In the genomic region with DNA sequence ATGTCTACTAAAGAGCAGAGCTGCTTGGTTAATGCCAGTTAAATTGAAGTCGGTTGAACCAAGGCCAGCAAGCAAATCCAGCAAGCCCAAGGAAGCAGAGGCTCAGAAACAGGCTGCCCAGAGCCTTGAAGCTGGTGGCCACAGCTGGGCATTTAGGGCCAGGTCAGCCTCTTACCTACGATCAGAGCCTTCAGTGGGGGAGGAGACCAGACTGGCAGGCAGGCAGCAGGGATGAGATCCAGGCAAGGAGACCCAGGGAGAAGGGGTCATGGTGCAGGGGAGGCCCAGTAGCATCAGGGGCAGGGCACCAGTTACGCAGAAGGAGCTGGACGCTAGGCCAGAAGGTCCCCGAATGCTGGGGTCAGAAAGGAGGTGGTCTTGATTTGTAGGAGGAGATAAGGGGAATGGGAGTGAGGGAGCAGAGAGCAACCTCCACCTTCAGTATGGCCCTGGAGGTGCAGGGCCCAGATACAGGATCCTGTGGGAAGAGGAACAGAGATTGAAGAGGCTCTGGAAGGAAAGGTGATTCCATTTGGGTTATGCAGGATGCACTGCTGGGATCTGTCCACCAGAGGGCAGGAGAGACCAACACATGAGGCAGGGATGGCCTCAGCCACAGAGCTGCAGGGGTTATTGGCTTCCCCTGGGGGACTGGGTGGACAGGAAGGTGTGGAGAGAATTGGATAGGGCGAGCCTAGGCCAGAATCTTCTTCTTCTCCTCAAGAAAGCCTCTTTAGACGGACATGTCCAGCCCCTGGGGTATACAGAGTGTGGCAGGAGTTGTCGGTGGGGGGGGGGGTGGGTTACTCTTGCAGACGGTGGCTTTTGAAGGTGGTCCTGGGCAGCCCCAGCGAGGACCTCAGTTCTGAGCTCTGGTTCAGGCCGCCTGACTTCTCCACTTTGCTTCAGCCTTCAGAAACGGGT, we compare ENCODE assay signal across 8 cellular contexts.
DNase-seq lines count a peak whose midpoint lies in the region; ATAC-seq and TF ChIP-seq lines count a peak whose summit lies in the region.

No MANE protein-coding gene starts in this region.

- ATAC-seq in HCT116: peak; percentile 79
- peak; percentile 71 for ATAC-seq in lung (ENCODE audit: insufficient read depth, low FRiP score)
- no peak for ATAC-seq in GM21447 (IDR thresholded peaks at IDR 0.05; ENCODE audit: unreplicated experiment)

- H3K4me2 ChIP-seq in HCT116 (ENCODE audit: low read length): no peak overlapping the region

- RAD21 ChIA-PET in HCT116 (lab: Charles Lee; ENCODE audit: low non-redundant PET in 1 of 2, low total read pairs in 2 of 2, uncharacterized antibody in 2 of 2, unreplicated experiment in 2 of 2): interaction anchor here (0.6 to 1.0 kb wide), 4 partner anchors 65 to 892 kb away, joined by 3 to 4 read pairs (median 4); no protein-coding TSS in a partner anchor

- intact Hi-C loops in HCT116 (cut with micrococcal nuclease): loop anchor here (1.0 to 2.0 kb wide), 3 partner anchors 256 to 891 kb away; no protein-coding TSS in a partner anchor

- POLR2A ChIA-PET in HCT116 (lab: Charles Lee): no interaction called here

- DNase-seq in DMS 273 treated with DMSO at 0.1 percent for 48 hours (lab: John Stamatoyannopoulos, UW): peak; percentile 43
- peak; percentile 23 for DNase-seq in HCT116 (ENCODE audit: low read depth, low spot score)
- DNase-seq in NCI-H345 (lab: John Stamatoyannopoulos, UW): peak; percentile 39
- DNase-seq in activated CD4-positive, alpha-beta T cell treated with anti-CD3 and anti-CD28 coated beads, Interleukin-2, amount 50 U/mL, for 24 hours (ENCODE audit: low read depth in 1 of 2, low spot score in 1 of 2): peak; percentile 37 to 41
- peak; percentile 21 to 57 for DNase-seq in dermis microvascular lymphatic vessel endothelial cell (ENCODE audit: low read depth in 2 of 2)
- DNase-seq in lung (ENCODE audit: low spot score): peak; percentile 50
- DNase-seq in stimulated activated CD8-positive, alpha-beta memory T cell treated with anti-CD3 and anti-CD28 coated beads, Interleukin-2, amount 100 ng/mL, for 1 hour (ENCODE audit: low read depth in 2 of 2): peak; percentile 23 to 28

- CTCF ChIA-PET in HCT116 (lab: Charles Lee): interaction anchor here (0.6 to 3.9 kb wide), 9 partner anchors 10 to 892 kb away, joined by 3 to 21 read pairs (median 3); no protein-coding TSS in a partner anchor

- BruUV-seq in HCT116 (replicated peaks; lab: Mats Ljungman, UMichigan): no TSS peak

- TF ChIP-seq POLR2A in HCT116 (IDR thresholded peaks at IDR 0.05; ENCODE audit: borderline replicate concordance, extremely low read depth, insufficient read depth, insufficient read length): no peak

- TF ChIP-seq CTCF in HCT116 (IDR thresholded peaks at IDR 0.05 in 2 of 3, conservative IDR thresholded peaks at IDR 0.05 in 1 of 3; ENCODE audit: borderline replicate concordance in 1 of 3, insufficient read depth in 1 of 3, low read depth in 2 of 3, low read length in 2 of 3): peak; percentile 78 to 98 (median 93); a peak in 5 of 6 replicates
- TF ChIP-seq CTCF in lung (IDR thresholded peaks at IDR 0.05; ENCODE audit: control extremely low read depth, extremely low read depth): peak; percentile 91

- H3K36me3 ChIP-seq in HCT116 (ENCODE audit: control insufficient read depth in 1 of 2, insufficient read depth in 2 of 2, low read length in 2 of 2) (no peaks in the 10 kb centered on the region), lung (ENCODE audit: control insufficient read depth in 2 of 2, insufficient read depth in 2 of 2, low read length in 2 of 2) (no peaks in the 10 kb centered on the region)

- H4K20me1 ChIP-seq in HCT116 (ENCODE audit: insufficient read depth): no peaks in the 10 kb centered on the region

- H3K9me3 ChIP-seq in HCT116 (ENCODE audit: control insufficient read depth in 1 of 2, insufficient read depth in 1 of 2, low read depth in 1 of 2, low read length in 2 of 2): no peaks in the 10 kb centered on the region
- peaks cover 0 to 2% of the 10 kb centered on the region in 2 donors for H3K9me3 ChIP-seq in lung (ENCODE audit: control insufficient read depth in 2 of 2, insufficient read depth in 1 of 2, low read length in 1 of 2)

- peaks cover 0 to 8% of the 10 kb centered on the region in 2 experiments; a peak in 3 of 4 replicates for H3K4me1 ChIP-seq in HCT116 (ENCODE audit: control insufficient read depth in 1 of 2, insufficient read depth in 2 of 2, low read length in 2 of 2)
- H3K4me1 ChIP-seq in lung (ENCODE audit: control insufficient read depth in 2 of 2, insufficient read depth in 2 of 2, low read length in 2 of 2): peaks cover 0 to 4% of the 10 kb centered on the region in 2 donors

- peak; percentile 94 for TF ChIP-seq RAD21 in HCT116 (IDR thresholded peaks at IDR 0.05; ENCODE audit: low read depth)

- H3K79me2 ChIP-seq in HCT116 (ENCODE audit: insufficient read depth, low read length): no peaks in the 10 kb centered on the region

- no peak overlapping the region for H3K4me3 ChIP-seq in HCT116 (replicated peaks in 1 of 2; ENCODE audit: low read depth in 1 of 2, low read length in 2 of 2)
- no peak overlapping the region for H3K4me3 ChIP-seq in lung

- H3K9ac ChIP-seq in HCT116 (ENCODE audit: low read length): no peak overlapping the region

- H3K27ac ChIP-seq in HCT116 (ENCODE audit: low read depth, low read length): no peak overlapping the region
- no peak overlapping the region for H3K27ac ChIP-seq in lung (ENCODE audit: low read depth in 1 of 2, low read length in 1 of 2)

- no peaks in the 10 kb centered on the region for H3K9me2 ChIP-seq in HCT116 (ENCODE audit: insufficient read depth)

- WGBS in lung, 2 donors: 56 to 69% methylated on average over 12 of the region's 12 CpGs

- no peak overlapping the region for H2AFZ ChIP-seq in HCT116 (ENCODE audit: low read depth, low read length, poor library complexity, severe bottlenecking)

- peaks cover 34% of the 10 kb centered on the region for H3K27me3 ChIP-seq in HCT116 (ENCODE audit: insufficient read depth, low read length)
- no peaks in the 10 kb centered on the region for H3K27me3 ChIP-seq in lung (ENCODE audit: control insufficient read depth, insufficient read depth)

TF ChIP-seq in HCT116, 20 proteins besides CTCF, POLR2A, EP300 and RAD21:
- TF ChIP-seq CBX3 (IDR thresholded peaks at IDR 0.05; ENCODE audit: low read depth) (no peak), CEBPB (IDR thresholded peaks at IDR 0.05; ENCODE audit: low read depth) (no peak), SRF (IDR thresholded peaks at IDR 0.05; ENCODE audit: low read depth) (no peak), SP1 (IDR thresholded peaks at IDR 0.05; ENCODE audit: low read depth) (no peak), EGR1 (IDR thresholded peaks at IDR 0.05; ENCODE audit: low read depth) (no peak), POLR2AphosphoS5 (IDR thresholded peaks at IDR 0.05; ENCODE audit: low read depth, low read length) (no peak), SIN3A (IDR thresholded peaks at IDR 0.05; ENCODE audit: low read depth) (no peak), EZH2 (IDR thresholded peaks at IDR 0.05) (no peak), TCF7L2 (IDR thresholded peaks at IDR 0.05; ENCODE audit: borderline replicate concordance, extremely low read depth, insufficient read depth, insufficient read length) (no peak), EZH2phosphoT487 (IDR thresholded peaks at IDR 0.05; ENCODE audit: borderline replicate concordance) (no peak), ZFX (IDR thresholded peaks at IDR 0.05) (no peak), ZNF274 (IDR thresholded peaks at IDR 0.05; ENCODE audit: low read depth, low read length) (no peak), ELF1 (IDR thresholded peaks at IDR 0.05; ENCODE audit: borderline replicate concordance, low read depth) (no peak), FOSL1 (IDR thresholded peaks at IDR 0.05; ENCODE audit: low read depth) (no peak)
- TF ChIP-seq, protein P1, sequence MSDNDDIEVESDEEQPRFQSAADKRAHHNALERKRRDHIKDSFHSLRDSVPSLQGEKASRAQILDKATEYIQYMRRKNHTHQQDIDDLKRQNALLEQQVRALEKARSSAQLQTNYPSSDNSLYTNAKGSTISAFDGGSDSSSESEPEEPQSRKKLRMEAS (IDR thresholded peaks at IDR 0.05): no peak
- TF ChIP-seq, protein P2, sequence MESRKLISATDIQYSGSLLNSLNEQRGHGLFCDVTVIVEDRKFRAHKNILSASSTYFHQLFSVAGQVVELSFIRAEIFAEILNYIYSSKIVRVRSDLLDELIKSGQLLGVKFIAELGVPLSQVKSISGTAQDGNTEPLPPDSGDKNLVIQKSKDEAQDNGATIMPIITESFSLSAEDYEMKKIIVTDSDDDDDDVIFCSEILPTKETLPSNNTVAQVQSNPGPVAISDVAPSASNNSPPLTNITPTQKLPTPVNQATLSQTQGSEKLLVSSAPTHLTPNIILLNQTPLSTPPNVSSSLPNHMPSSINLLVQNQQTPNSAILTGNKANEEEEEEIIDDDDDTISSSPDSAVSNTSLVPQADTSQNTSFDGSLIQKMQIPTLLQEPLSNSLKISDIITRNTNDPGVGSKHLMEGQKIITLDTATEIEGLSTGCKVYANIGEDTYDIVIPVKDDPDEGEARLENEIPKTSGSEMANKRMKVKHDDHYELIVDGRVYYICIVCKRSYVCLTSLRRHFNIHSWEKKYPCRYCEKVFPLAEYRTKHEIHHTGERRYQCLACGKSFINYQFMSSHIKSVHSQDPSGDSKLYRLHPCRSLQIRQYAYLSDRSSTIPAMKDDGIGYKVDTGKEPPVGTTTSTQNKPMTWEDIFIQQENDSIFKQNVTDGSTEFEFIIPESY (IDR thresholded peaks at IDR 0.05; ENCODE audit: extremely low read depth, insufficient replicate concordance, low read length): no peak
- TF ChIP-seq, protein P3, sequence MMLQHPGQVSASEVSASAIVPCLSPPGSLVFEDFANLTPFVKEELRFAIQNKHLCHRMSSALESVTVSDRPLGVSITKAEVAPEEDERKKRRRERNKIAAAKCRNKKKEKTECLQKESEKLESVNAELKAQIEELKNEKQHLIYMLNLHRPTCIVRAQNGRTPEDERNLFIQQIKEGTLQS (IDR thresholded peaks at IDR 0.05): no peak
